Comparison of ENCODE assay signal across 16 cellular contexts in genomic region chr2:239523147-239523943, GRCh38.
DNase-seq lines count a peak whose midpoint lies in the region; ATAC-seq and TF ChIP-seq lines count a peak whose summit lies in the region.
"Had no signal": no experiment of that assay in that cellular context is flagged by ENCODE, and none has a peak within 500 bp of the region (broad histone marks: within the 10 kb centered on the region; RNA-seq: fewer than 3 reads in every experiment).

No MANE protein-coding gene starts in this region.

- H3K4me1 Mint-ChIP-seq in CD14-positive monocyte = peaks cover 13% of the 10 kb centered on the region
- H3K4me1 Mint-ChIP-seq in activated naive CD4-positive, alpha-beta T cell treated with anti-CD3 and anti-CD28 coated beads for 36 hours (ENCODE audit: low read depth) = no peaks in the 10 kb centered on the region
- peaks cover 5% of the 10 kb centered on the region for H3K4me1 Mint-ChIP-seq in activated CD4-positive, alpha-beta T cell treated with anti-CD3 and anti-CD28 coated beads for 36 hours

- no peak overlapping the region for H3K4me3 Mint-ChIP-seq in CD14-positive monocyte
- H3K4me3 Mint-ChIP-seq in activated naive CD4-positive, alpha-beta T cell treated with anti-CD3 and anti-CD28 coated beads for 36 hours = no peak overlapping the region
- no peak overlapping the region for H3K4me3 Mint-ChIP-seq in activated CD4-positive, alpha-beta T cell treated with anti-CD3 and anti-CD28 coated beads for 36 hours

- DNase-seq in CD14-positive monocyte (ENCODE audit: low spot score) = peak; percentile 40
- DNase-seq in H7 = peak; percentile 49
- DNase-seq in UCSD-AML1 (lab: John Stamatoyannopoulos, UW; ENCODE audit: unreplicated experiment) = peak; percentile 34
- DNase-seq in posterior vena cava (ENCODE audit: low spot score) = peak; percentile 62
- DNase-seq in activated naive CD4-positive, alpha-beta T cell treated with anti-CD3 and anti-CD28 coated beads for 36 hours = no peak
- no peak for DNase-seq in activated CD4-positive, alpha-beta T cell treated with anti-CD3 and anti-CD28 coated beads for 36 hours
- DNase-seq in activated CD4-positive, CD25-positive, alpha-beta regulatory T cell (lab: John Stamatoyannopoulos, UW) = no peak
- DNase-seq: ACHN, DMS79, NCI-H1105, NCI-H1694 treated with DMSO at 0.1 percent for 48 hours, NCI-H2107, NCI-H510A treated with DMSO at 0.1 percent for 48 hours, NCI-H82, SHP77 treated with DMSO at 0.1 percent for 48 hours, SK-N-SH had no signal

- CTCF ChIA-PET in activated naive CD4-positive, alpha-beta T cell treated with anti-CD3 and anti-CD28 coated beads for 36 hours (lab: Charles Lee) = no interaction called here
- CTCF ChIA-PET in activated CD4-positive, alpha-beta T cell treated with anti-CD3 and anti-CD28 coated beads for 36 hours (lab: Charles Lee) = no interaction called here

- POLR2A ChIA-PET in activated CD4-positive, alpha-beta T cell treated with anti-CD3 and anti-CD28 coated beads for 36 hours (lab: Charles Lee) = no interaction called here

- no peaks in the 10 kb centered on the region for H3K36me3 ChIP-seq in H7 (replicated peaks; ENCODE audit: control insufficient read depth, insufficient read depth, low read length)

- intact Hi-C loops in CD14-positive monocyte (cut with micrococcal nuclease) (no loop called here), posterior vena cava (cut with DNase I) (no loop called here)
- intact Hi-C loops in activated naive CD4-positive, alpha-beta T cell treated with anti-CD3 and anti-CD28 coated beads for 36 hours (cut with micrococcal nuclease) = no loop called here
- intact Hi-C loops in activated CD4-positive, alpha-beta T cell treated with anti-CD3 and anti-CD28 coated beads for 36 hours (cut with DNase I, micrococcal nuclease) = no loop called here

- no peaks in the 10 kb centered on the region for H3K27me3 ChIP-seq in H7 (ENCODE audit: control insufficient read depth, insufficient read depth, low read length)

- no peaks in the 10 kb centered on the region for H3K36me3 Mint-ChIP-seq in CD14-positive monocyte
- H3K36me3 Mint-ChIP-seq in activated naive CD4-positive, alpha-beta T cell treated with anti-CD3 and anti-CD28 coated beads for 36 hours (ENCODE audit: low read depth) = no peaks in the 10 kb centered on the region
- no peaks in the 10 kb centered on the region for H3K36me3 Mint-ChIP-seq in activated CD4-positive, alpha-beta T cell treated with anti-CD3 and anti-CD28 coated beads for 36 hours (ENCODE audit: low read depth)

- H3K9me3 Mint-ChIP-seq in CD14-positive monocyte = peaks cover 0 to 7% (median 1%) of the 10 kb centered on the region in 7 donors
- H3K9me3 Mint-ChIP-seq in activated naive CD4-positive, alpha-beta T cell treated with anti-CD3 and anti-CD28 coated beads for 36 hours = no peaks in the 10 kb centered on the region
- H3K9me3 Mint-ChIP-seq in activated CD4-positive, alpha-beta T cell treated with anti-CD3 and anti-CD28 coated beads for 36 hours (ENCODE audit: low read depth) = no peaks in the 10 kb centered on the region

- H3K27ac Mint-ChIP-seq in CD14-positive monocyte = peak overlapping the region in 1 of 7 donors; percentile 30
- H3K27ac Mint-ChIP-seq in activated naive CD4-positive, alpha-beta T cell treated with anti-CD3 and anti-CD28 coated beads for 36 hours = no peak overlapping the region
- H3K27ac Mint-ChIP-seq in activated CD4-positive, alpha-beta T cell treated with anti-CD3 and anti-CD28 coated beads for 36 hours = no peak overlapping the region

- H3K4me3 ChIP-seq in H7 (ENCODE audit: insufficient read depth, low read depth, low read length) = no peak overlapping the region

- no peak for ATAC-seq in activated CD4-positive, alpha-beta T cell treated with anti-CD3 and anti-CD28 coated beads for 36 hours

- peaks cover 9 to 15% (median 15%) of the 10 kb centered on the region in 3 donors for H3K27me3 Mint-ChIP-seq in CD14-positive monocyte (ENCODE audit: low read depth in 3 of 3)
- no peaks in the 10 kb centered on the region for H3K27me3 Mint-ChIP-seq in activated naive CD4-positive, alpha-beta T cell treated with anti-CD3 and anti-CD28 coated beads for 36 hours (ENCODE audit: low read depth)
- no peaks in the 10 kb centered on the region for H3K27me3 Mint-ChIP-seq in activated CD4-positive, alpha-beta T cell treated with anti-CD3 and anti-CD28 coated beads for 36 hours

- no peak for TF ChIP-seq CTCF in CD14-positive monocyte (IDR thresholded peaks at IDR 0.05)

Comparison
In these comparisons a context has a peak if more than half of its experiments do, and no peak if none do; other contexts are left out.
1. DNase-seq: peak in CD14-positive monocyte (single experiment), H7 (single experiment), UCSD-AML1 (single experiment) and posterior vena cava (single experiment); none in activated naive CD4-positive, alpha-beta T cell treated with anti-CD3 and anti-CD28 coated beads for 36 hours (single experiment), activated CD4-positive, alpha-beta T cell treated with anti-CD3 and anti-CD28 coated beads for 36 hours (single experiment) and activated CD4-positive, CD25-positive, alpha-beta regulatory T cell (0 of 4).